In the genomic region with DNA sequence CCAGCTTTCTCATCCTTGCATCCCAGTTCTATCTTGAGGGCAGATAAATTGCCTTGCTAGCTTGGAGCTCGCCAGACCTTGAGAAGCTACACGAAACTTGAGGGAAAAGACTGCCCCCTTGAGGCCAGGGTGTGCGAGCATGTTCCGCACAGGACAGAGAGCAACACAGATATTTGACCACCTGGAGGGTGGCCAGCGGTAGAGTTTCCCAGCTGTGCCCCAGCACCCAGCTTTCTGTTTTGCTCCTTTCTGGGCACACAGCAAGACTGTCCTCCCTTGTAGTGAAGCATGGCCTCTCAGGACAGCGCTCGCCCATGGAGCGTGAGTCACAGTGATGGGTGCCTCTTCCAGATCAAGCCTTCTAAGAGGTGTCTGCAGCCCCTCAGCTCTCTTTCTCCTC, we compare ENCODE assay signal across 8 cellular contexts. TPM values are rescaled to one million over a fixed set of nuclear protein-coding genes. Genes with fewer than 3 reads are reported as not detected.
DNase-seq lines count a peak whose midpoint lies in the region; ATAC-seq and TF ChIP-seq lines count a peak whose summit lies in the region.

No MANE protein-coding gene starts in this region.

- TF ChIP-seq POLR2A in HCT116 (IDR thresholded peaks at IDR 0.05; ENCODE audit: borderline replicate concordance, extremely low read depth, insufficient read depth, insufficient read length) (no peak), adrenal gland (IDR thresholded peaks at IDR 0.05) (no peak)

- H3K4me2 ChIP-seq in HCT116 (ENCODE audit: low read length): no peak overlapping the region

- no peaks in the 10 kb centered on the region for H3K9me2 ChIP-seq in HCT116 (ENCODE audit: insufficient read depth)

- DNase-seq in SKM-1 treated with dmso at 0.1 percent for 144 hours (lab: John Stamatoyannopoulos, UW; ENCODE audit: unreplicated experiment): peak; percentile 3
- no peak for DNase-seq in SKM-1 (lab: John Stamatoyannopoulos, UW; ENCODE audit: unreplicated experiment)
- DNase-seq in HCT116 (ENCODE audit: low read depth, low spot score): peak; percentile 27
- DNase-seq in NCI-H2029 treated with DMSO at 0.1 percent for 48 hours (lab: John Stamatoyannopoulos, UW): peak; percentile 37
- peak in 5 of 7 donors; percentile 22 to 64 (median 40) for DNase-seq in adrenal gland
- DNase-seq in iPS-NIHi7 (ENCODE audit: extremely low spot score): peak; percentile 90
- DNase-seq in ureter (ENCODE audit: low spot score): peak; percentile 66
- DNase-seq in 8988T: no peak

- no peaks in the 10 kb centered on the region for H3K4me1 ChIP-seq in HCT116 (ENCODE audit: control insufficient read depth in 1 of 2, insufficient read depth in 2 of 2, low read length in 2 of 2)
- no peaks in the 10 kb centered on the region for H3K4me1 ChIP-seq in adrenal gland (replicated peaks in 1 of 2)

- no peak overlapping the region for H2AFZ ChIP-seq in HCT116 (ENCODE audit: low read depth, low read length, poor library complexity, severe bottlenecking)

- H3K9ac ChIP-seq in HCT116 (ENCODE audit: low read length): no peak overlapping the region

- H3K79me2 ChIP-seq in HCT116 (ENCODE audit: insufficient read depth, low read length): no peaks in the 10 kb centered on the region

- WGBS in adrenal gland, 4 donors: 43 to 45% (median 44%) methylated on average over 8 of the region's 8 CpGs

- BruUV-seq in HCT116 (replicated peaks; lab: Mats Ljungman, UMichigan): no TSS peak

- no peaks in the 10 kb centered on the region for H4K20me1 ChIP-seq in HCT116 (ENCODE audit: insufficient read depth)

- no peak overlapping the region for H3K27ac ChIP-seq in HCT116 (ENCODE audit: low read depth, low read length)
- no peak overlapping the region for H3K27ac ChIP-seq in adrenal gland

- intact Hi-C loops in HCT116 (cut with micrococcal nuclease) (loop anchor here (1.0 to 5.0 kb wide), 2 partner anchors 687 to 744 kb away; no protein-coding TSS in a partner anchor), adrenal gland (cut with DNase I) (no loop called here)

- H3K4me3 ChIP-seq in HCT116 (replicated peaks in 1 of 2; ENCODE audit: low read depth in 1 of 2, low read length in 2 of 2) (no peak overlapping the region), adrenal gland (no peak overlapping the region)

- H3K27me3 ChIP-seq in HCT116 (ENCODE audit: insufficient read depth, low read length) (peaks cover 8% of the 10 kb centered on the region; the same call in 1 of the 2 replicates), adrenal gland (no peaks in the 10 kb centered on the region)

- no peaks in the 10 kb centered on the region for H3K9me3 ChIP-seq in HCT116 (ENCODE audit: control insufficient read depth in 1 of 2, insufficient read depth in 1 of 2, low read depth in 1 of 2, low read length in 2 of 2)
- H3K9me3 ChIP-seq in adrenal gland (replicated peaks in 1 of 3): no peaks in the 10 kb centered on the region

- H3K36me3 ChIP-seq in HCT116 (ENCODE audit: control insufficient read depth in 1 of 2, insufficient read depth in 2 of 2, low read length in 2 of 2) (no peaks in the 10 kb centered on the region), adrenal gland (replicated peaks in 1 of 2) (no peaks in the 10 kb centered on the region)

- TF ChIP-seq RAD21 in HCT116 (IDR thresholded peaks at IDR 0.05; ENCODE audit: low read depth): peak; percentile 70

- POLR2A ChIA-PET in HCT116 (lab: Charles Lee): no interaction called here

- peak; percentile 28 to 85 (median 78); a peak in 5 of 6 replicates for TF ChIP-seq CTCF in HCT116 (IDR thresholded peaks at IDR 0.05 in 2 of 3, conservative IDR thresholded peaks at IDR 0.05 in 1 of 3; ENCODE audit: borderline replicate concordance in 1 of 3, insufficient read depth in 1 of 3, low read depth in 2 of 3, low read length in 2 of 3)
- peak in 5 of 6 experiments; percentile 23 to 43 (median 28) for TF ChIP-seq CTCF in adrenal gland (IDR thresholded peaks at IDR 0.05)

- peak; percentile 92 for ATAC-seq in HCT116

- RAD21 ChIA-PET in HCT116 (lab: Charles Lee; ENCODE audit: low non-redundant PET in 1 of 2, low total read pairs in 2 of 2, uncharacterized antibody in 2 of 2, unreplicated experiment in 2 of 2): no interaction called here

- CTCF ChIA-PET in HCT116 (lab: Charles Lee): interaction anchor here (0.6 to 1.3 kb wide), 5 partner anchors 12 to 743 kb away, joined by 3 to 11 read pairs (median 3); no protein-coding TSS in a partner anchor

TF ChIP-seq in HCT116, 20 proteins besides CTCF, POLR2A, EP300 and RAD21:
- TF ChIP-seq ZNF274 (IDR thresholded peaks at IDR 0.05; ENCODE audit: low read depth, low read length) (no peak), EZH2 (IDR thresholded peaks at IDR 0.05) (no peak), ZFX (IDR thresholded peaks at IDR 0.05) (no peak), SIN3A (IDR thresholded peaks at IDR 0.05; ENCODE audit: low read depth) (no peak), CEBPB (IDR thresholded peaks at IDR 0.05; ENCODE audit: low read depth) (no peak), FOSL1 (IDR thresholded peaks at IDR 0.05; ENCODE audit: low read depth) (no peak), ELF1 (IDR thresholded peaks at IDR 0.05; ENCODE audit: borderline replicate concordance, low read depth) (no peak), YY1 (IDR thresholded peaks at IDR 0.05; ENCODE audit: extremely low read depth, insufficient replicate concordance, low read depth, low read length) (no peak), EGR1 (IDR thresholded peaks at IDR 0.05; ENCODE audit: low read depth) (no peak), CBX3 (IDR thresholded peaks at IDR 0.05; ENCODE audit: low read depth) (no peak), SP1 (IDR thresholded peaks at IDR 0.05; ENCODE audit: low read depth) (no peak), SRF (IDR thresholded peaks at IDR 0.05; ENCODE audit: low read depth) (no peak), POLR2AphosphoS5 (IDR thresholded peaks at IDR 0.05; ENCODE audit: low read depth, low read length) (no peak), TCF7L2 (IDR thresholded peaks at IDR 0.05; ENCODE audit: borderline replicate concordance, extremely low read depth, insufficient read depth, insufficient read length) (no peak)
- TF ChIP-seq, protein P1, sequence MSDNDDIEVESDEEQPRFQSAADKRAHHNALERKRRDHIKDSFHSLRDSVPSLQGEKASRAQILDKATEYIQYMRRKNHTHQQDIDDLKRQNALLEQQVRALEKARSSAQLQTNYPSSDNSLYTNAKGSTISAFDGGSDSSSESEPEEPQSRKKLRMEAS (IDR thresholded peaks at IDR 0.05): no peak
- TF ChIP-seq, protein P2, sequence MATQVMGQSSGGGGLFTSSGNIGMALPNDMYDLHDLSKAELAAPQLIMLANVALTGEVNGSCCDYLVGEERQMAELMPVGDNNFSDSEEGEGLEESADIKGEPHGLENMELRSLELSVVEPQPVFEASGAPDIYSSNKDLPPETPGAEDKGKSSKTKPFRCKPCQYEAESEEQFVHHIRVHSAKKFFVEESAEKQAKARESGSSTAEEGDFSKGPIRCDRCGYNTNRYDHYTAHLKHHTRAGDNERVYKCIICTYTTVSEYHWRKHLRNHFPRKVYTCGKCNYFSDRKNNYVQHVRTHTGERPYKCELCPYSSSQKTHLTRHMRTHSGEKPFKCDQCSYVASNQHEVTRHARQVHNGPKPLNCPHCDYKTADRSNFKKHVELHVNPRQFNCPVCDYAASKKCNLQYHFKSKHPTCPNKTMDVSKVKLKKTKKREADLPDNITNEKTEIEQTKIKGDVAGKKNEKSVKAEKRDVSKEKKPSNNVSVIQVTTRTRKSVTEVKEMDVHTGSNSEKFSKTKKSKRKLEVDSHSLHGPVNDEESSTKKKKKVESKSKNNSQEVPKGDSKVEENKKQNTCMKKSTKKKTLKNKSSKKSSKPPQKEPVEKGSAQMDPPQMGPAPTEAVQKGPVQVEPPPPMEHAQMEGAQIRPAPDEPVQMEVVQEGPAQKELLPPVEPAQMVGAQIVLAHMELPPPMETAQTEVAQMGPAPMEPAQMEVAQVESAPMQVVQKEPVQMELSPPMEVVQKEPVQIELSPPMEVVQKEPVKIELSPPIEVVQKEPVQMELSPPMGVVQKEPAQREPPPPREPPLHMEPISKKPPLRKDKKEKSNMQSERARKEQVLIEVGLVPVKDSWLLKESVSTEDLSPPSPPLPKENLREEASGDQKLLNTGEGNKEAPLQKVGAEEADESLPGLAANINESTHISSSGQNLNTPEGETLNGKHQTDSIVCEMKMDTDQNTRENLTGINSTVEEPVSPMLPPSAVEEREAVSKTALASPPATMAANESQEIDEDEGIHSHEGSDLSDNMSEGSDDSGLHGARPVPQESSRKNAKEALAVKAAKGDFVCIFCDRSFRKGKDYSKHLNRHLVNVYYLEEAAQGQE (IDR thresholded peaks at IDR 0.05; ENCODE audit: low read depth): no peak
- TF ChIP-seq, protein P3, sequence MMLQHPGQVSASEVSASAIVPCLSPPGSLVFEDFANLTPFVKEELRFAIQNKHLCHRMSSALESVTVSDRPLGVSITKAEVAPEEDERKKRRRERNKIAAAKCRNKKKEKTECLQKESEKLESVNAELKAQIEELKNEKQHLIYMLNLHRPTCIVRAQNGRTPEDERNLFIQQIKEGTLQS (IDR thresholded peaks at IDR 0.05): no peak
- TF ChIP-seq, protein P4, sequence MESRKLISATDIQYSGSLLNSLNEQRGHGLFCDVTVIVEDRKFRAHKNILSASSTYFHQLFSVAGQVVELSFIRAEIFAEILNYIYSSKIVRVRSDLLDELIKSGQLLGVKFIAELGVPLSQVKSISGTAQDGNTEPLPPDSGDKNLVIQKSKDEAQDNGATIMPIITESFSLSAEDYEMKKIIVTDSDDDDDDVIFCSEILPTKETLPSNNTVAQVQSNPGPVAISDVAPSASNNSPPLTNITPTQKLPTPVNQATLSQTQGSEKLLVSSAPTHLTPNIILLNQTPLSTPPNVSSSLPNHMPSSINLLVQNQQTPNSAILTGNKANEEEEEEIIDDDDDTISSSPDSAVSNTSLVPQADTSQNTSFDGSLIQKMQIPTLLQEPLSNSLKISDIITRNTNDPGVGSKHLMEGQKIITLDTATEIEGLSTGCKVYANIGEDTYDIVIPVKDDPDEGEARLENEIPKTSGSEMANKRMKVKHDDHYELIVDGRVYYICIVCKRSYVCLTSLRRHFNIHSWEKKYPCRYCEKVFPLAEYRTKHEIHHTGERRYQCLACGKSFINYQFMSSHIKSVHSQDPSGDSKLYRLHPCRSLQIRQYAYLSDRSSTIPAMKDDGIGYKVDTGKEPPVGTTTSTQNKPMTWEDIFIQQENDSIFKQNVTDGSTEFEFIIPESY (IDR thresholded peaks at IDR 0.05; ENCODE audit: extremely low read depth, insufficient replicate concordance, low read length): no peak

RNA-seq across cellular contexts. Expression of a gene that starts 23.5 kb away (rescaled TPM):
- total RNA-seq in HCT116 (2021; ENCODE audit: unreplicated experiment) (not detected), adrenal gland (not detected), ureter (not detected)
- polyA plus RNA-seq in HCT116 (2012): not detected in 2 replicates
- not detected for polyA plus RNA-seq in adrenal gland

Comparison
In these comparisons a context has a peak if more than half of its experiments do, and no peak if none do; other contexts are left out.
1. DNase-seq: peak in SKM-1 treated with dmso at 0.1 percent for 144 hours (single experiment), HCT116 (single experiment), NCI-H2029 treated with DMSO at 0.1 percent for 48 hours (single experiment), adrenal gland (5 of 7), iPS-NIHi7 (single experiment) and ureter (single experiment); none in SKM-1 (single experiment) and 8988T (single experiment).